In genomic region chr2:1886405-1886992, GRCh38 we compare ENCODE assay signal across 8 cellular contexts.
DNase-seq lines count a peak whose midpoint lies in the region; ATAC-seq and TF ChIP-seq lines count a peak whose summit lies in the region.

No MANE protein-coding gene starts in this region.

- no peaks in the 10 kb centered on the region for H3K9me2 ChIP-seq in MM.1S (replicated peaks; ENCODE audit: insufficient read depth, low read length)

- ATAC-seq in GM18909 (IDR thresholded peaks at IDR 0.05; ENCODE audit: poor library complexity, unreplicated experiment) (peak; percentile 82), GM19324 (IDR thresholded peaks at IDR 0.05; ENCODE audit: low FRiP score, unreplicated experiment) (no peak)
- ATAC-seq in activated T-cell treated with anti-CD3 and anti-CD28 coated beads, Interleukin-2, amount 50 U/mL, for 4 hours = no peak

- no peaks in the 10 kb centered on the region for H3K27me3 ChIP-seq in MM.1S (replicated peaks; ENCODE audit: insufficient read depth, low read length)

- H3K36me3 Mint-ChIP-seq in activated T-cell treated with anti-CD3 and anti-CD28 coated beads, Interleukin-2, amount 50 U/mL, for 4 hours (ENCODE audit: insufficient read depth) = no peaks in the 10 kb centered on the region
- no peaks in the 10 kb centered on the region for H3K36me3 Mint-ChIP-seq in progenitor cell of endocrine pancreas (ENCODE audit: insufficient read depth)

- H3K36me3 ChIP-seq in MM.1S (replicated peaks; ENCODE audit: insufficient read depth, low read length) = no peaks in the 10 kb centered on the region

- no peak overlapping the region for H3K4me3 Mint-ChIP-seq in activated T-cell treated with anti-CD3 and anti-CD28 coated beads, Interleukin-2, amount 50 U/mL, for 4 hours
- H3K4me3 Mint-ChIP-seq in progenitor cell of endocrine pancreas (ENCODE audit: low read depth) = no peak overlapping the region

- H3K9me3 ChIP-seq in MM.1S (replicated peaks; ENCODE audit: insufficient read depth, low read length) = no peaks in the 10 kb centered on the region

- H3K27ac ChIP-seq in MM.1S (ENCODE audit: low read length) = no peak overlapping the region

- H3K9ac ChIP-seq in MM.1S (ENCODE audit: low read length) = no peak overlapping the region

- no peaks in the 10 kb centered on the region for H3K4me1 Mint-ChIP-seq in activated T-cell treated with anti-CD3 and anti-CD28 coated beads, Interleukin-2, amount 50 U/mL, for 4 hours (ENCODE audit: low read depth)
- H3K4me1 Mint-ChIP-seq in progenitor cell of endocrine pancreas (ENCODE audit: low read depth) = peaks cover 11% of the 10 kb centered on the region

- no peaks in the 10 kb centered on the region for H4K20me1 ChIP-seq in MM.1S (ENCODE audit: insufficient read depth, low read length)

- peak; percentile 81 for DNase-seq in AG20443 (ENCODE audit: low spot score)
- DNase-seq in MM.1S = no peak
- peak; percentile 13 for DNase-seq in activated T-cell treated with anti-CD3 and anti-CD28 coated beads, Interleukin-2, amount 50 U/mL, for 4 hours
- DNase-seq in glomerular visceral epithelial cell (ENCODE audit: extremely low spot score) = peak; percentile 42
- peak; percentile 56 for DNase-seq in progenitor cell of endocrine pancreas (ENCODE audit: low spot score, unreplicated experiment)
- DNase-seq in NCI-H226 = no peak

- H3K4me2 ChIP-seq in MM.1S (ENCODE audit: low read depth, low read length) = no peak overlapping the region

- H3K27ac Mint-ChIP-seq in progenitor cell of endocrine pancreas = no peak overlapping the region

- H3K4me3 ChIP-seq in MM.1S (ENCODE audit: low read length) = no peak overlapping the region

- no peaks in the 10 kb centered on the region for H3K9me3 Mint-ChIP-seq in activated T-cell treated with anti-CD3 and anti-CD28 coated beads, Interleukin-2, amount 50 U/mL, for 4 hours
- H3K9me3 Mint-ChIP-seq in progenitor cell of endocrine pancreas (ENCODE audit: low read depth) = no peaks in the 10 kb centered on the region

- H3K27me3 Mint-ChIP-seq in activated T-cell treated with anti-CD3 and anti-CD28 coated beads, Interleukin-2, amount 50 U/mL, for 4 hours (ENCODE audit: low read depth) = peaks cover 12% of the 10 kb centered on the region
- peaks cover 24% of the 10 kb centered on the region for H3K27me3 Mint-ChIP-seq in progenitor cell of endocrine pancreas

- H3K79me2 ChIP-seq in MM.1S (ENCODE audit: low read length) = no peaks in the 10 kb centered on the region

- peak; percentile 24; the same call in 1 of the 2 replicates for TF ChIP-seq CTCF in MM.1S (IDR thresholded peaks at IDR 0.05; ENCODE audit: low read length)
- TF ChIP-seq CTCF in progenitor cell of endocrine pancreas (IDR thresholded peaks at IDR 0.05; ENCODE audit: unreplicated experiment) = peak; percentile 89

- H3F3A ChIP-seq in MM.1S (ENCODE audit: insufficient read depth, low read length) = no peaks in the 10 kb centered on the region

- H2AFZ ChIP-seq in MM.1S (ENCODE audit: low read length) = no peak overlapping the region

- H3K4me1 ChIP-seq in MM.1S (ENCODE audit: low read length) = no peaks in the 10 kb centered on the region

Comparison
In these comparisons a context has a peak if more than half of its experiments do, and no peak if none do; other contexts are left out.
1. DNase-seq: peak in AG20443 (single experiment), activated T-cell treated with anti-CD3 and anti-CD28 coated beads, Interleukin-2, amount 50 U/mL, for 4 hours (single experiment), glomerular visceral epithelial cell (single experiment) and progenitor cell of endocrine pancreas (single experiment); none in MM.1S (single experiment) and NCI-H226 (single experiment).